In the genomic region with DNA sequence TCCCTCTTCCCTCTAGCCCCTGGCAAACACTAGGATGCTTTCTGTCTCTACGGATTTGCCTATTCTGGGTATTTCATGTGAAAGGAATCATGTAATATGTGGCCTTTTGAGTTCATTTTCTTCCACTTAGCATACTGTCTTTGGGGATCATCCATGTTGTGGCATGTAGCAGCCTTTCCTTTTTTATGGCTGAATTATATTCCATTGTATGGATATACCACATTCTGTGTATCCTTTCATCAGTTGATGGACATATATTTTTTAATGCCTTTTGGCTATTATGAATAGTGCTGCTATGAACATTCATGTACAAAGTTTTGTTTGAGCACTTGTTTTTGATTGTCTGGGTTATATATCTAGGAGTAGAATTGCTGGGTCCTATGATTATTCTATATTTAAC, we compare ENCODE assay signal across 40 cellular contexts.
"Had no signal": no experiment of that assay in that cellular context is flagged by ENCODE, and none has a peak within 500 bp of the region (broad histone marks: within the 10 kb centered on the region; RNA-seq: fewer than 3 reads in every experiment).

No MANE protein-coding gene starts in this region.

- H3K27ac ChIP-seq: ascending aorta, cardiac muscle cell, VCaP had no signal

- DNase-seq: activated CD4-positive, alpha-beta memory T cell treated with anti-CD3 and anti-CD28 coated beads, Interleukin-2, amount 10 ng/mL, durations not matched to agents 7 days and 5 days; activated CD4-positive, alpha-beta T cell treated with anti-CD3 and anti-CD28 coated beads for 1 hour; activated CD4-positive, alpha-beta T cell treated with anti-CD3 and anti-CD28 coated beads for 36 hours; activated CD4-positive, alpha-beta T cell treated with anti-CD3 and anti-CD28 coated beads for 48 hours; activated CD4-positive, alpha-beta T cell treated with anti-CD3 and anti-CD28 coated beads, Interleukin-2, amount 10 ng/mL, durations not matched to agents 7 days and 5 days; activated CD4-positive, alpha-beta T cell treated with anti-CD3 and anti-CD28 coated beads, Interleukin-2, amount 50 U/mL, for 48 hours; activated CD4-positive, CD25-positive, alpha-beta regulatory T cell; activated CD8-positive, alpha-beta memory T cell treated with anti-CD3 and anti-CD28 coated beads for 24 hours; activated CD8-positive, alpha-beta memory T cell treated with anti-CD3 and anti-CD28 coated beads, Interleukin-2, amount 10 ng/mL, durations not matched to agents 7 days and 5 days; activated CD8-positive, alpha-beta memory T cell treated with anti-CD3 and anti-CD28 coated beads, Interleukin-2, amount 50 U/mL, for 48 hours; activated CD8-positive, alpha-beta T cell treated with anti-CD3 and anti-CD28 coated beads, Interleukin-2, amount 10 ng/mL, durations not matched to agents 7 days and 5 days; activated effector memory CD4-positive, alpha-beta T cell treated with Interleukin-2 at 50 U/mL for 16 hours; activated gamma-delta T cell; activated naive CD4-positive, alpha-beta T cell treated with anti-CD3 and anti-CD28 coated beads, Interleukin-2, amount 10 ng/mL, durations not matched to agents 7 days and 5 days; activated naive CD4-positive, alpha-beta T cell treated with Interleukin-2 at 50 U/mL for 16 hours; activated naive CD8-positive, alpha-beta T cell treated with anti-CD3 and anti-CD28 coated beads, Interleukin-2, amount 10 ng/mL, durations not matched to agents 7 days and 5 days; activated naive CD8-positive, alpha-beta T cell treated with anti-CD3 and anti-CD28 coated beads, Interleukin-2, amount 50 U/mL, for 24 hours; activated T-cell treated with anti-CD3 and anti-CD28 coated beads, Interleukin-2, amount 50 U/mL, for 24 hours; activated T-cell treated with anti-CD3 and anti-CD28 coated beads, Interleukin-2, amount 50 U/mL, for 48 hours; amygdala; anterior cingulate cortex; caudate nucleus; cerebellar nuclear complex; T-helper 1 cell; T-helper 2 cell; T-helper 9 cell had no signal

- H3K36me3 Mint-ChIP-seq: activated CD8-positive, alpha-beta memory T cell treated with anti-CD3 and anti-CD28 coated beads, Interleukin-2, amount 10 ng/mL, durations not matched to agents 7 days and 5 days; activated naive CD4-positive, alpha-beta T cell treated with anti-CD3 and anti-CD28 coated beads, Interleukin-2, amount 10 ng/mL, durations not matched to agents 7 days and 5 days; activated naive CD4-positive, alpha-beta T cell treated with anti-CD3 and anti-CD28 coated beads, Interleukin-2, amount 50 U/mL, for 24 hours; activated naive CD8-positive, alpha-beta T cell; activated naive CD8-positive, alpha-beta T cell treated with anti-CD3 and anti-CD28 coated beads, Interleukin-2, amount 10 ng/mL, durations not matched to agents 7 days and 5 days; brain had no signal

- H3K9me3 ChIP-seq: ascending aorta had no signal

- ATAC-seq: activated CD4-positive, alpha-beta T cell treated with anti-CD3 and anti-CD28 coated beads for 36 hours; activated CD4-positive, CD25-positive, alpha-beta regulatory T cell treated with anti-CD3 and anti-CD28 coated beads, Interleukin-2, amount 50 U/mL, for 24 hours; activated CD8-positive, alpha-beta memory T cell treated with anti-CD3 and anti-CD28 coated beads, Interleukin-2, amount 10 ng/mL, durations not matched to agents 7 days and 5 days; activated CD8-positive, alpha-beta T cell treated with anti-CD3 and anti-CD28 coated beads, Interleukin-2, amount 10 ng/mL, durations not matched to agents 7 days and 5 days; activated naive CD8-positive, alpha-beta T cell treated with anti-CD3 and anti-CD28 coated beads, Interleukin-2, amount 50 U/mL, for 24 hours; WTC11 had no signal

- H3K4me1 ChIP-seq: ascending aorta had no signal

- H3K27me3 ChIP-seq: ascending aorta, cardiac muscle cell had no signal

- H3K36me3 ChIP-seq: ascending aorta, cardiac muscle cell had no signal

- H3K4me1 Mint-ChIP-seq: activated CD4-positive, alpha-beta memory T cell treated with anti-CD3 and anti-CD28 coated beads, Interleukin-2, amount 10 ng/mL, durations not matched to agents 7 days and 5 days; activated CD4-positive, alpha-beta T cell treated with anti-CD3 and anti-CD28 coated beads for 36 hours; activated CD4-positive, alpha-beta T cell treated with anti-CD3 and anti-CD28 coated beads, Interleukin-2, amount 10 ng/mL, durations not matched to agents 7 days and 5 days; activated CD8-positive, alpha-beta memory T cell treated with anti-CD3 and anti-CD28 coated beads, Interleukin-2, amount 10 ng/mL, durations not matched to agents 7 days and 5 days; activated naive CD4-positive, alpha-beta T cell treated with anti-CD3 and anti-CD28 coated beads, Interleukin-2, amount 10 ng/mL, durations not matched to agents 7 days and 5 days; activated naive CD4-positive, alpha-beta T cell treated with anti-CD3 and anti-CD28 coated beads, Interleukin-2, amount 50 U/mL, for 24 hours; activated naive CD8-positive, alpha-beta T cell treated with anti-CD3 and anti-CD28 coated beads, Interleukin-2, amount 10 ng/mL, durations not matched to agents 7 days and 5 days; activated naive CD8-positive, alpha-beta T cell treated with anti-CD3 and anti-CD28 coated beads, Interleukin-2, amount 50 U/mL, for 24 hours; central memory CD8-positive, alpha-beta T cell had no signal

- H3K4me3 ChIP-seq: ascending aorta, cardiac muscle cell had no signal

- H3K27ac Mint-ChIP-seq: activated CD4-positive, alpha-beta memory T cell treated with anti-CD3 and anti-CD28 coated beads, Interleukin-2, amount 10 ng/mL, durations not matched to agents 7 days and 5 days; activated CD4-positive, alpha-beta T cell treated with anti-CD3 and anti-CD28 coated beads for 36 hours; activated CD4-positive, alpha-beta T cell treated with anti-CD3 and anti-CD28 coated beads, Interleukin-2, amount 10 ng/mL, durations not matched to agents 7 days and 5 days; activated CD8-positive, alpha-beta memory T cell treated with anti-CD3 and anti-CD28 coated beads, Interleukin-2, amount 10 ng/mL, durations not matched to agents 7 days and 5 days; activated CD8-positive, alpha-beta T cell treated with anti-CD3 and anti-CD28 coated beads, Interleukin-2, amount 10 ng/mL, durations not matched to agents 7 days and 5 days; activated naive CD4-positive, alpha-beta T cell treated with anti-CD3 and anti-CD28 coated beads, Interleukin-2, amount 10 ng/mL, durations not matched to agents 7 days and 5 days; activated naive CD4-positive, alpha-beta T cell treated with anti-CD3 and anti-CD28 coated beads, Interleukin-2, amount 50 U/mL, for 24 hours; activated naive CD8-positive, alpha-beta T cell; activated naive CD8-positive, alpha-beta T cell treated with anti-CD3 and anti-CD28 coated beads, Interleukin-2, amount 10 ng/mL, durations not matched to agents 7 days and 5 days; activated naive CD8-positive, alpha-beta T cell treated with anti-CD3 and anti-CD28 coated beads, Interleukin-2, amount 50 U/mL, for 24 hours; activated T-cell treated with anti-CD3 and anti-CD28 coated beads, Interleukin-2, amount 50 U/mL, for 24 hours; activated T-helper 2 cell treated with anti-CD3 and anti-CD28 coated beads, Interferon-gamma antibody, Interleukin-2, Interleukin-4, amounts not matched to agents 10 μg/mL and 5 μg/mL and 100 μg/mL, durations not matched to agents 14 hours and 24 hours and 36 hours; brain; T-helper 1 cell treated with Interleukin-12 subunit alpha and Interleukin-12 subunit beta and Interleukin-4 antibody, amounts not matched to agents 30 μg/mL and 1 μg/mL, for 36 hours; T-helper 2 cell treated with Interferon-gamma antibody and Interleukin-4, amounts not matched to agents 5 μg/mL and 100 μg/mL, for 36 hours; WTC11 had no signal

- H3K4me3 Mint-ChIP-seq: activated CD4-positive, alpha-beta memory T cell treated with anti-CD3 and anti-CD28 coated beads, Interleukin-2, amount 10 ng/mL, durations not matched to agents 7 days and 5 days; activated CD4-positive, alpha-beta T cell treated with anti-CD3 and anti-CD28 coated beads for 36 hours; activated CD4-positive, alpha-beta T cell treated with anti-CD3 and anti-CD28 coated beads, Interleukin-2, amount 10 ng/mL, durations not matched to agents 7 days and 5 days; activated CD8-positive, alpha-beta memory T cell treated with anti-CD3 and anti-CD28 coated beads, Interleukin-2, amount 10 ng/mL, durations not matched to agents 7 days and 5 days; activated CD8-positive, alpha-beta T cell treated with anti-CD3 and anti-CD28 coated beads, Interleukin-2, amount 10 ng/mL, durations not matched to agents 7 days and 5 days; activated naive CD4-positive, alpha-beta T cell treated with anti-CD3 and anti-CD28 coated beads, Interleukin-2, amount 10 ng/mL, durations not matched to agents 7 days and 5 days; activated naive CD4-positive, alpha-beta T cell treated with anti-CD3 and anti-CD28 coated beads, Interleukin-2, amount 50 U/mL, for 24 hours; activated naive CD8-positive, alpha-beta T cell; activated naive CD8-positive, alpha-beta T cell treated with anti-CD3 and anti-CD28 coated beads, Interleukin-2, amount 10 ng/mL, durations not matched to agents 7 days and 5 days; activated naive CD8-positive, alpha-beta T cell treated with anti-CD3 and anti-CD28 coated beads, Interleukin-2, amount 50 U/mL, for 24 hours; activated T-cell treated with anti-CD3 and anti-CD28 coated beads, Interleukin-2, amount 50 U/mL, for 24 hours; brain; central memory CD8-positive, alpha-beta T cell; T-helper 1 cell treated with Interleukin-12 subunit alpha and Interleukin-12 subunit beta and Interleukin-4 antibody, amounts not matched to agents 30 μg/mL and 1 μg/mL, for 36 hours; T-helper 2 cell treated with Interferon-gamma antibody and Interleukin-4, amounts not matched to agents 5 μg/mL and 100 μg/mL, for 36 hours; WTC11 had no signal

- H3K9me3 Mint-ChIP-seq: activated CD4-positive, alpha-beta memory T cell treated with anti-CD3 and anti-CD28 coated beads, Interleukin-2, amount 10 ng/mL, durations not matched to agents 7 days and 5 days; activated CD4-positive, alpha-beta T cell treated with anti-CD3 and anti-CD28 coated beads, Interleukin-2, amount 10 ng/mL, durations not matched to agents 7 days and 5 days; activated naive CD4-positive, alpha-beta T cell treated with anti-CD3 and anti-CD28 coated beads, Interleukin-2, amount 10 ng/mL, durations not matched to agents 7 days and 5 days; activated naive CD4-positive, alpha-beta T cell treated with anti-CD3 and anti-CD28 coated beads, Interleukin-2, amount 50 U/mL, for 24 hours; activated naive CD8-positive, alpha-beta T cell treated with anti-CD3 and anti-CD28 coated beads, Interleukin-2, amount 10 ng/mL, durations not matched to agents 7 days and 5 days; activated naive CD8-positive, alpha-beta T cell treated with anti-CD3 and anti-CD28 coated beads, Interleukin-2, amount 50 U/mL, for 24 hours; activated T-cell treated with anti-CD3 and anti-CD28 coated beads, Interleukin-2, amount 50 U/mL, for 24 hours; activated T-helper 2 cell treated with anti-CD3 and anti-CD28 coated beads, Interferon-gamma antibody, Interleukin-2, Interleukin-4, amounts not matched to agents 10 μg/mL and 5 μg/mL and 100 μg/mL, durations not matched to agents 14 hours and 24 hours and 36 hours; T-helper 1 cell treated with Interleukin-12 subunit alpha and Interleukin-12 subunit beta and Interleukin-4 antibody, amounts not matched to agents 30 μg/mL and 1 μg/mL, for 36 hours; T-helper 2 cell treated with Interferon-gamma antibody and Interleukin-4, amounts not matched to agents 5 μg/mL and 100 μg/mL, for 36 hours had no signal

- FAIRE-seq: bronchial epithelial cell, TTC549 had no signal
